Comparison of ENCODE assay signal across 1 cellular context in the genomic region with DNA sequence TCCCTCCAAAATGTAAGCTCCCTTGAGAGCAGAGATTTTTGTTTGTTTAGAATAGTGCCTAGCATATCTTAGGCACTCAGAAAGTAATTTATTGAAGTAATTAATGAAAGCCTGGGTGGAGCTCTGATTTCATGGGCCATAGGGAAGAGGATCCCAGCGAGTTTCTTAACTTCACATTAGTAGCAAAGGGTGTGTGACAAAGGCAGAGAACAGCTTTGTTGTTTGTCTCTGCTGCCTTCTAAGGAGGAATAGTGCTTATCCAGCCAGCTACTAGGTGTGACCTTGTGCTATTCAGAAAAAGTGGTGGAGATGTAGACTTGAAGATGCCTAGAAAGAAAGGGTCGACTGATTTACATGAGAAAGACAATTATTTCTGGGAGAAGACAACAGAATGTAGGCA.
TF ChIP-seq lines count a peak whose summit lies in the region.

No MANE protein-coding gene starts in this region.

TF ChIP-seq in IMR-90, 13 proteins besides CTCF, POLR2A, EP300 and RAD21 (continued from another document):
- TF ChIP-seq, protein P1, sequence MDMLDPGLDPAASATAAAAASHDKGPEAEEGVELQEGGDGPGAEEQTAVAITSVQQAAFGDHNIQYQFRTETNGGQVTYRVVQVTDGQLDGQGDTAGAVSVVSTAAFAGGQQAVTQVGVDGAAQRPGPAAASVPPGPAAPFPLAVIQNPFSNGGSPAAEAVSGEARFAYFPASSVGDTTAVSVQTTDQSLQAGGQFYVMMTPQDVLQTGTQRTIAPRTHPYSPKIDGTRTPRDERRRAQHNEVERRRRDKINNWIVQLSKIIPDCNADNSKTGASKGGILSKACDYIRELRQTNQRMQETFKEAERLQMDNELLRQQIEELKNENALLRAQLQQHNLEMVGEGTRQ (IDR thresholded peaks at IDR 0.05; ENCODE audit: low read depth, low read length): no peak
- TF ChIP-seq CEBPB (IDR thresholded peaks at IDR 0.05; ENCODE audit: low read depth, low read length) (no peak), MXI1 (IDR thresholded peaks at IDR 0.05; ENCODE audit: borderline replicate concordance, low read depth, low read length) (no peak), BHLHE40 (IDR thresholded peaks at IDR 0.05; ENCODE audit: low read depth, low read length) (no peak), NFE2L2 (IDR thresholded peaks at IDR 0.05; ENCODE audit: low read depth, low read length) (no peak), SMC3 (IDR thresholded peaks at IDR 0.05; ENCODE audit: low read depth, low read length) (no peak), MAFK (IDR thresholded peaks at IDR 0.05; ENCODE audit: low read depth, low read length) (no peak)
- TF ChIP-seq, protein P2, sequence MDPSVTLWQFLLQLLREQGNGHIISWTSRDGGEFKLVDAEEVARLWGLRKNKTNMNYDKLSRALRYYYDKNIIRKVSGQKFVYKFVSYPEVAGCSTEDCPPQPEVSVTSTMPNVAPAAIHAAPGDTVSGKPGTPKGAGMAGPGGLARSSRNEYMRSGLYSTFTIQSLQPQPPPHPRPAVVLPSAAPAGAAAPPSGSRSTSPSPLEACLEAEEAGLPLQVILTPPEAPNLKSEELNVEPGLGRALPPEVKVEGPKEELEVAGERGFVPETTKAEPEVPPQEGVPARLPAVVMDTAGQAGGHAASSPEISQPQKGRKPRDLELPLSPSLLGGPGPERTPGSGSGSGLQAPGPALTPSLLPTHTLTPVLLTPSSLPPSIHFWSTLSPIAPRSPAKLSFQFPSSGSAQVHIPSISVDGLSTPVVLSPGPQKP (IDR thresholded peaks at IDR 0.05; ENCODE audit: borderline replicate concordance, low read depth, low read length): no peak
